Comparison of ENCODE assay signal across 18 cellular contexts in genomic region chr15:42845581-42845980, GRCh38.
A peak's percentile ranks its signal among the peaks of the same experiment; 100 is the strongest.
DNase-seq lines count a peak whose midpoint lies in the region; ATAC-seq, FAIRE-seq and TF ChIP-seq lines count a peak whose summit lies in the region.
"Had no signal": no experiment of that assay in that cellular context is flagged by ENCODE, and none has a peak within 500 bp of the region (broad histone marks: within the 10 kb centered on the region; RNA-seq: fewer than 3 reads in every experiment).

No MANE protein-coding gene starts in this region.

- no peaks in the 10 kb centered on the region for H3K4me1 ChIP-seq in GM23248 (ENCODE audit: insufficient read depth)
- peaks cover 14% of the 10 kb centered on the region for H3K4me1 ChIP-seq in PC-3 (ENCODE audit: insufficient read depth, low read length)
- H3K4me1 ChIP-seq in HepG2 (ENCODE audit: insufficient read depth, low read length): no peaks in the 10 kb centered on the region
- H3K4me1 ChIP-seq: Caco-2 had no signal

- H3K4me2 ChIP-seq in GM23248 (ENCODE audit: unreplicated experiment) (no peak overlapping the region), PC-3 (ENCODE audit: low read length) (no peak overlapping the region), HepG2 (ENCODE audit: low read depth, low read length) (no peak overlapping the region)

- FAIRE-seq in HepG2 (lab: Jason Lieb, UNC): no peak

- TF ChIP-seq POLR2A in HepG2 (IDR thresholded peaks at IDR 0.05; ENCODE audit: insufficient read depth in 1 of 2, low read depth in 2 of 2, low read length in 2 of 2): no peak

- no peaks in the 10 kb centered on the region for H3K9me2 ChIP-seq in GM23248 (ENCODE audit: insufficient read depth)
- H3K9me2 ChIP-seq in PC-3 (replicated peaks; ENCODE audit: low read length): no peaks in the 10 kb centered on the region

- H4K20me1 ChIP-seq in GM23248 (ENCODE audit: insufficient read depth) (no peaks in the 10 kb centered on the region), PC-3 (ENCODE audit: low read length) (no peaks in the 10 kb centered on the region), HepG2 (ENCODE audit: insufficient read depth, low read length) (no peaks in the 10 kb centered on the region)

- H3K36me3 ChIP-seq in GM23248 (ENCODE audit: low read depth) (no peaks in the 10 kb centered on the region; the same call in 1 of the 2 replicates), PC-3 (ENCODE audit: low read depth, low read length) (0 out of 2 replicates have a peak, but pooled peaks cover 3% of the 10 kb centered on the region), HepG2 (replicated peaks in 1 of 2; ENCODE audit: control insufficient read depth in 1 of 2, insufficient read depth in 2 of 2, low read length in 2 of 2) (no peaks in the 10 kb centered on the region)

- no peak overlapping the region for H3K4me3 ChIP-seq in GM23248
- H3K4me3 ChIP-seq in PC-3 (ENCODE audit: low read length): no peak overlapping the region
- no peak overlapping the region for H3K4me3 ChIP-seq in epithelial cell of esophagus (ENCODE audit: low read length)
- no peak overlapping the region for H3K4me3 ChIP-seq in HepG2 (replicated peaks in 1 of 3; ENCODE audit: insufficient read depth in 1 of 3, low read depth in 2 of 3, low read length in 3 of 3)
- H3K4me3 ChIP-seq: SK-N-MC had no signal

- in situ Hi-C loops in GM23248 (cut with MboI): no loop called here
- in situ Hi-C loops in HepG2 (cut with HindIII; ENCODE audit: extremely low pct_ligation_motif_present, low pct_unique_long_range_greater_than_20kb): no loop called here

- CTCF ChIA-PET in PC-3 (lab: Charles Lee) (no interaction called here), HepG2 (lab: Yijun Ruan, JAX; ENCODE audit: low intra/inter-chr PET ratio, low total read pairs) (no interaction called here)

- H3F3A ChIP-seq in GM23248 (ENCODE audit: insufficient read depth) (no peaks in the 10 kb centered on the region), PC-3 (ENCODE audit: low read length, unreplicated experiment) (no peaks in the 10 kb centered on the region)

- no peak for TF ChIP-seq EP300 in HepG2 (IDR thresholded peaks at IDR 0.05; ENCODE audit: low read depth in 2 of 2, low read length in 2 of 2)
- no peak for TF ChIP-seq EP300 in HepG2 (CRISPR knock-in tag; IDR thresholded peaks at IDR 0.05; ENCODE audit: borderline replicate concordance)

- H3K9ac ChIP-seq in GM23248: no peak overlapping the region
- no peak overlapping the region for H3K9ac ChIP-seq in PC-3 (ENCODE audit: low read length)
- no peak overlapping the region for H3K9ac ChIP-seq in HepG2 (ENCODE audit: insufficient read depth, low read depth, low read length)

- ATAC-seq in PC-3 (peak; percentile 100), HepG2 (peak; percentile 57)

- DNase-seq in GM23248: peak; percentile 1
- peak; percentile 87 for DNase-seq in PC-3
- DNase-seq in epithelial cell of esophagus (ENCODE audit: low read depth): peak; percentile 98
- peak; percentile 35 for DNase-seq in HepG2 (ENCODE audit: low spot score)
- DNase-seq in HCEC 1CT: no peak
- no peak for DNase-seq in SK-N-DZ (ENCODE audit: low spot score)
- DNase-seq in RPMI8226: no peak
- no peak for DNase-seq in GM19238 (ENCODE audit: insufficient read length, low spot score)
- DNase-seq: Caco-2; CD4-positive, CD25-positive, alpha-beta regulatory T cell; DMS153; GOT3; NCI-H1417; NCI-H187 treated with DMSO at 0.1 percent for 48 hours; NCI-H446; NCI-H69; NK-92 treated with Interleukin-12 subunit alpha and Interleukin-12 subunit beta, amount 100 ng/mL, for 24 hours had no signal

- no peaks in the 10 kb centered on the region for H3K79me2 ChIP-seq in GM23248 (ENCODE audit: insufficient read depth)
- no peaks in the 10 kb centered on the region for H3K79me2 ChIP-seq in PC-3 (ENCODE audit: low read length)
- no peaks in the 10 kb centered on the region for H3K79me2 ChIP-seq in HepG2 (ENCODE audit: insufficient read depth, low read length)

- H2AFZ ChIP-seq in GM23248 (no peak overlapping the region), PC-3 (ENCODE audit: low read length) (no peak overlapping the region), HepG2 (ENCODE audit: low read length) (no peak overlapping the region)

- no peak for TF ChIP-seq RAD21 in HepG2 (CRISPR knock-in tag; IDR thresholded peaks at IDR 0.05)

- H3K27me3 ChIP-seq in GM23248 (replicated peaks; ENCODE audit: insufficient read depth) (no peaks in the 10 kb centered on the region), PC-3 (ENCODE audit: low read length) (no peaks in the 10 kb centered on the region), HepG2 (ENCODE audit: control insufficient read depth in 1 of 2, insufficient read depth in 2 of 2, low read length in 2 of 2) (no peaks in the 10 kb centered on the region)

- no TSS peak for BruUV-seq in PC-3 (replicated peaks; lab: Mats Ljungman, UMichigan)
- no TSS peak for BruUV-seq in HepG2 (replicated peaks; lab: Mats Ljungman, UMichigan)

- POLR2A ChIA-PET in PC-3 (lab: Charles Lee; ENCODE audit: unreplicated experiment): interaction anchor here (0.7 kb wide), 1 partner anchor 10 kb away, joined by 13 read pairs; no protein-coding TSS in a partner anchor
- POLR2A ChIA-PET in HepG2 (lab: Yijun Ruan, JAX): no interaction called here

- 94 to 95% methylated on average over 2 to 5 of the region's 5 CpGs for WGBS in GM23248 (ENCODE audit: low coverage in 1 of 2, low lambda C conversion rate in 2 of 2, missing lambda C conversion rate in 2 of 2), 2 experiments
- WGBS in HepG2 (ENCODE audit: low lambda C conversion rate): 92% methylated on average over 5 of the region's 5 CpGs

- TF ChIP-seq CTCF in PC-3 (conservative IDR thresholded peaks at IDR 0.05; ENCODE audit: low read depth, low read length) (no peak), epithelial cell of esophagus (IDR thresholded peaks at IDR 0.05; ENCODE audit: insufficient read depth, low read depth, low read length, missing control alignments) (no peak), HepG2 (CRISPR knock-in tag; IDR thresholded peaks at IDR 0.05) (no peak)

- intact Hi-C loops in PC-3 (cut with micrococcal nuclease): no loop called here
- intact Hi-C loops in HepG2 (cut with micrococcal nuclease; ENCODE audit: unreplicated experiment): no loop called here

- no peaks in the 10 kb centered on the region for H3K9me3 ChIP-seq in GM23248 (ENCODE audit: low read depth)
- no peaks in the 10 kb centered on the region for H3K9me3 ChIP-seq in PC-3 (ENCODE audit: low read length)
- peaks cover 6% of the 10 kb centered on the region; the same call in 1 of the 2 replicates for H3K9me3 ChIP-seq in HepG2 (ENCODE audit: low read length)

- no peak overlapping the region for H3K27ac ChIP-seq in GM23248
- H3K27ac ChIP-seq in PC-3 (ENCODE audit: low read length): no peak overlapping the region
- no peak overlapping the region for H3K27ac ChIP-seq in HepG2 (ENCODE audit: extremely low read length, insufficient read depth, low read length)
- H3K27ac ChIP-seq: SK-N-MC had no signal

TF ChIP-seq in HepG2, 621 proteins besides CTCF, POLR2A, EP300 and RAD21 (continues in another document):
- TF ChIP-seq TERF1 (CRISPR knock-in tag; IDR thresholded peaks at IDR 0.05): no peak
- TF ChIP-seq PAX8 (CRISPR knock-in tag; IDR thresholded peaks at IDR 0.05; ENCODE audit: borderline replicate concordance): no peak
- no peak for TF ChIP-seq STAT6 (CRISPR knock-in tag; IDR thresholded peaks at IDR 0.05; ENCODE audit: borderline replicate concordance)

Comparison
In these comparisons a context has a peak if more than half of its experiments do, and no peak if none do; other contexts are left out.
1. DNase-seq: peak in GM23248 (single experiment), PC-3 (single experiment), epithelial cell of esophagus (single experiment) and HepG2 (single experiment); none in HCEC 1CT (single experiment), SK-N-DZ (single experiment), RPMI8226 (single experiment) and GM19238 (single experiment).